ENCODE assay signal across 18 cellular contexts in the genomic region with DNA sequence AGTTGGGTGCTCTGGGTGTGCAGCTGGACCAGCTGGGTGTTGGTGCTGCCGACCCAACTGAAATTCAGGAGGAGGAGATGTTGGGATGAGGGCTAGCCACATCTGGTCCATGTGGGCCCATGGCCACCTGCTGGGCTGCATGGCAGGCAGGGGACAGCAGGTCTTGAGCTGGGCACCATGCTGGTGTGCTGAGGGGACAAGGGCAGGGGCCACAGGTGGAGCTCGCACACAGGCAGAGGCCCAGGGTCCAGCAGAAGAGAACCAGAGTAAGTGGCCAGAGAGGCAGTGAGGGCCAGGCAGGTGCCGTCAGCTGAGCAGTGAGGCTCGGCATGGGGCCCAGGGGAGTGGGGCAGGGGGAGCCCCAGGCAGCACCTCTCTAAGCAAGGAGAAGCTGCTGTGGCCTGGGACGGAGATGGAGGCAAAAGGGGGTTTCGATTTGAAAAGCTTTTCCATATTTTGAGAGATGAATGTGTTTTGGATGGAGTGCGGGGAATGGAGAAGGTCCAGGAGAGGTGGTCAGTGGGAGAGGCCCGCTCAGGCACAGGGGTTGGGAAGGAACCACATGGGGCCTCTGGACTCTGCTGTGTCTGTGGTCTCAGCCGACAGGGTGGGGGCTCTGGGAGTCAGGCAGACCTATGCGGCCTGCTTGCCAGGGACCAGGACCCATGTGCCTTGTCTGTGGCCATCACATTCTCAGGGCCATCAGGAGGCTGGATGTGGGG.
"Had no signal": no experiment of that assay in that cellular context is flagged by ENCODE, and none has a peak within 500 bp of the region (broad histone marks: within the 10 kb centered on the region; RNA-seq: fewer than 3 reads in every experiment).

No MANE protein-coding gene starts in this region.

- H3K36me3 ChIP-seq: breast epithelium, suprapubic skin had no signal

- H3K4me1 ChIP-seq: breast epithelium, tibial artery had no signal

- H3K27ac ChIP-seq: breast epithelium, epithelial cell of prostate, esophagus squamous epithelium, psoas muscle, suprapubic skin, tibial artery had no signal

- H3K9me3 ChIP-seq: breast epithelium, esophagus squamous epithelium, psoas muscle, suprapubic skin, tibial artery had no signal

- H3K4me3 ChIP-seq: breast epithelium, esophagus squamous epithelium, psoas muscle, suprapubic skin, tibial artery had no signal

- H3K27me3 ChIP-seq: breast epithelium, esophagus squamous epithelium, suprapubic skin, tibial artery had no signal

- DNase-seq: activated CD4-positive, alpha-beta T cell treated with anti-CD3 and anti-CD28 coated beads for 4 hours; activated CD4-positive, alpha-beta T cell treated with anti-CD3 and anti-CD28 coated beads, Interleukin-2, amount 50 U/mL, for 4 hours; activated CD4-positive, CD25-positive, alpha-beta regulatory T cell; activated naive CD8-positive, alpha-beta T cell treated with anti-CD3 and anti-CD28 coated beads, Interleukin-2, amount 50 U/mL, for 24 hours; amygdala; dermis blood vessel endothelial cell; effector CD8-positive, alpha-beta T cell; esophagus squamous epithelium; foreskin melanocyte; left cardiac atrium; stimulated activated naive CD4-positive, alpha-beta T cell; T-helper 1 cell had no signal

- ATAC-seq: activated naive CD8-positive, alpha-beta T cell treated with anti-CD3 and anti-CD28 coated beads, Interleukin-2, amount 50 U/mL, for 24 hours; left cardiac atrium; naive thymus-derived CD8-positive, alpha-beta T cell; psoas muscle had no signal
